ENCODE assay signal across 1 cellular context in the genomic region with DNA sequence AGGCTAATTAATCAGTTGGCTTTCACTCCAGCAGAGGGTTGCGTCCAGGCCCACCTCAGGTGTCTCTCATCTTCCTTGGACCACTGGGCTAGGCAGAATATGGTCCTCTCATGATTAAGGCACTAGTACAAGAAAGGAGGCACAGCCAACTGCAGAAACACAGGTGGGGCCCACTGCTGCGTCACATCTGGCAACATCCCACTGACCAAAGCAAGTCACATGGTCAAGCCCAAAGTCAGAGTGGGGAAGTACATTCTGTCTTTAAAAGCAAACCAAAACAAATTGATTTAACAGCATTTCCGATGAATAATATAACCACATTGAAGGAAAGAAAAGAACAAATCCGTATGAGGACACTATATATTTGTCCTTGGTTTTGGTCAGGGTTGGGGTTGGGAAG.
TF ChIP-seq lines count a peak whose summit lies in the region.

No MANE protein-coding gene starts in this region.

TF ChIP-seq in HEK293, 187 proteins besides CTCF, POLR2A, EP300 and RAD21 (continued from another document):
- TF ChIP-seq ZFP69B (tag by site-specific recombination; IDR thresholded peaks at IDR 0.05): 0 out of 2 replicates have a peak, but pooled peaks have one; percentile 34
